In genomic region chr4:149553959-149554520, GRCh38 we compare ENCODE assay signal across 21 cellular contexts.
"Had no signal": no experiment of that assay in that cellular context is flagged by ENCODE, and none has a peak within 500 bp of the region (broad histone marks: within the 10 kb centered on the region; RNA-seq: fewer than 3 reads in every experiment).

No MANE protein-coding gene starts in this region.

- H3K27ac Mint-ChIP-seq: activated naive CD4-positive, alpha-beta T cell treated with anti-CD3 and anti-CD28 coated beads, Interleukin-2, amount 10 ng/mL, durations not matched to agents 7 days and 5 days; endodermal cell; progenitor cell of endocrine pancreas; stimulated activated naive CD8-positive, alpha-beta T cell treated with anti-CD3 and anti-CD28 coated beads, Interleukin-15, Interleukin-2, amounts not matched to agents 100 ng/mL and 50 ng/mL, for 24 hours had no signal

- H3K4me1 Mint-ChIP-seq: activated naive CD4-positive, alpha-beta T cell treated with anti-CD3 and anti-CD28 coated beads, Interleukin-2, amount 10 ng/mL, durations not matched to agents 7 days and 5 days had no signal

- FAIRE-seq: keratinocyte, small intestine had no signal

- DNase-seq: activated CD4-positive, alpha-beta T cell treated with anti-CD3 and anti-CD28 coated beads, Interleukin-2, amount 50 U/mL, for 1 hour; activated CD8-positive, alpha-beta memory T cell treated with anti-CD3 and anti-CD28 coated beads, Interleukin-2, amount 50 U/mL, for 4 hours; activated naive CD4-positive, alpha-beta T cell treated with anti-CD3 and anti-CD28 coated beads, Interleukin-2, amount 10 ng/mL, durations not matched to agents 7 days and 5 days; activated T-cell treated with anti-CD3 and anti-CD28 coated beads, Interleukin-2, amount 50 U/mL, for 4 hours; adrenal gland; body of pancreas; endodermal cell; erythroblast; foreskin melanocyte; hypothalamus; left ventricle myocardium inferior; mammary epithelial cell; right cardiac atrium; small intestine; stimulated activated CD4-positive, alpha-beta T cell treated with anti-CD3 and anti-CD28 coated beads, Interleukin-15, amount 100 ng/mL, for 24 hours; stimulated activated CD4-positive, alpha-beta T cell treated with anti-CD3 and anti-CD28 coated beads, Interleukin-2, amount 100 ng/mL, for 48 hours; trophoblast cell had no signal

- ATAC-seq: activated CD4-positive, CD25-positive, alpha-beta regulatory T cell treated with anti-CD3 and anti-CD28 coated beads, Interleukin-2, amount 50 U/mL, for 24 hours; activated T-cell treated with anti-CD3 and anti-CD28 coated beads, Interleukin-2, amount 50 U/mL, for 4 hours; body of pancreas; right cardiac atrium had no signal

- H3K4me3 ChIP-seq: adrenal gland, body of pancreas, left ventricle myocardium inferior had no signal

- H3K27ac ChIP-seq: adrenal gland, body of pancreas, left ventricle myocardium inferior had no signal

- H3K9me3 ChIP-seq: adrenal gland, body of pancreas, left ventricle myocardium inferior had no signal

- H3K36me3 Mint-ChIP-seq: activated naive CD4-positive, alpha-beta T cell treated with anti-CD3 and anti-CD28 coated beads, Interleukin-2, amount 10 ng/mL, durations not matched to agents 7 days and 5 days had no signal

- H3K9me3 Mint-ChIP-seq: activated T-cell treated with anti-CD3 and anti-CD28 coated beads, Interleukin-2, amount 50 U/mL, for 4 hours; endodermal cell; stimulated activated naive CD8-positive, alpha-beta T cell treated with anti-CD3 and anti-CD28 coated beads, Interleukin-15, Interleukin-2, amounts not matched to agents 100 ng/mL and 50 ng/mL, for 24 hours had no signal

- H3K27me3 Mint-ChIP-seq: activated naive CD4-positive, alpha-beta T cell treated with anti-CD3 and anti-CD28 coated beads, Interleukin-2, amount 10 ng/mL, durations not matched to agents 7 days and 5 days; progenitor cell of endocrine pancreas; stimulated activated naive CD8-positive, alpha-beta T cell treated with anti-CD3 and anti-CD28 coated beads, Interleukin-15, Interleukin-2, amounts not matched to agents 100 ng/mL and 50 ng/mL, for 24 hours had no signal

- H3K27me3 ChIP-seq: adrenal gland, body of pancreas had no signal

- H3K4me1 ChIP-seq: adrenal gland, body of pancreas, left ventricle myocardium inferior had no signal

- H3K4me3 Mint-ChIP-seq: activated naive CD4-positive, alpha-beta T cell treated with anti-CD3 and anti-CD28 coated beads, Interleukin-2, amount 10 ng/mL, durations not matched to agents 7 days and 5 days; activated T-cell treated with anti-CD3 and anti-CD28 coated beads, Interleukin-2, amount 50 U/mL, for 4 hours; endodermal cell; stimulated activated naive CD8-positive, alpha-beta T cell treated with anti-CD3 and anti-CD28 coated beads, Interleukin-15, Interleukin-2, amounts not matched to agents 100 ng/mL and 50 ng/mL, for 24 hours had no signal

- H3K36me3 ChIP-seq: adrenal gland, left ventricle myocardium inferior had no signal
